ENCODE assay signal across 1 cellular context in the genomic region with DNA sequence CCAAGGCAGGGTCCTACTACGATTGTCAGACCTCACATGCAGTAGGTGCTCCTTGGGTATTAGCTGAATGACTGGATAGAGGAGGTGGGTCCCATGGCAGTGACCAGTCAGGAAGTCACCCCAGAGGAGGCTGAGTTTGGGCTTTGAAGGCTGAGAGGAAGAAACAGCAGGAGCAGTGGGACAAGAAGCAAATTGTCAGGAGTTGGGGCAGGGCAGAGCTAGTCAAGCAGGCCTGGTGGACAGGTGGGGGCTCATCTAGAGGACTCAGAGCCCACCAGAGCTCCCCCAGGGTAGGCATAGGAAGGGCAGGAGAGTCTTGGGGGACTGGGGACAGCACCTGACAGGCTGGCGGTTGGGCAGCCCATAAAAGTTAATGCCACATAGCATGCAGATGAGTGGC.
TF ChIP-seq lines count a peak whose summit lies in the region.

No MANE protein-coding gene starts in this region.

TF ChIP-seq in GM23338, 12 proteins besides CTCF, POLR2A, EP300 and RAD21 (continued from another document):
- no peak for TF ChIP-seq REST (IDR thresholded peaks at IDR 0.05; ENCODE audit: unreplicated experiment)
- TF ChIP-seq EZH2 (IDR thresholded peaks at IDR 0.05; ENCODE audit: low read depth, unreplicated experiment), result no peak
- TF ChIP-seq JUNB (IDR thresholded peaks at IDR 0.05; ENCODE audit: unreplicated experiment), result no peak
- TF ChIP-seq EZH2phosphoT487 (IDR thresholded peaks at IDR 0.05; ENCODE audit: unreplicated experiment), result no peak
- no peak for TF ChIP-seq ZNF462 (CRISPR knock-in tag; IDR thresholded peaks at IDR 0.05)
- TF ChIP-seq ZNF114 (CRISPR knock-in tag; IDR thresholded peaks at IDR 0.05), result no peak
- TF ChIP-seq NANOG (IDR thresholded peaks at IDR 0.05; ENCODE audit: borderline replicate concordance), result no peak
TF ChIP-seq in GM23338: peak in this region for 0.
